ENCODE assay signal across 20 cellular contexts in genomic region chr7:57328963-57329362, GRCh38.
"Had no signal": no experiment of that assay in that cellular context is flagged by ENCODE, and none has a peak within 500 bp of the region (broad histone marks: within the 10 kb centered on the region; RNA-seq: fewer than 3 reads in every experiment).

No MANE protein-coding gene starts in this region.

- H3K27me3 ChIP-seq: SJCRH30 had no signal

- DNase-seq: Kasumi-1, MM.1S, NCI-H1092 treated with DMSO at 0.1 percent for 48 hours, NCI-H1436, NCI-H187, NCI-H2029, NCI-H2081 treated with DMSO at 0.1 percent for 48 hours, NCI-H2171, NCI-H226, NCI-H446, NCI-H510A, NCI-H524 treated with DMSO at 0.1 percent for 48 hours, NCI-H69, NCI-H774, SHP77 treated with DMSO at 0.1 percent for 48 hours, SJCRH30 had no signal

- H3K27ac ChIP-seq: KMS-11, SJCRH30 had no signal

- H3K4me3 ChIP-seq: K562, SJCRH30 had no signal

- H3K36me3 Mint-ChIP-seq: IgD-negative memory B cell had no signal

- H3K27me3 Mint-ChIP-seq: IgD-negative memory B cell had no signal

- H3K4me1 Mint-ChIP-seq: IgD-negative memory B cell had no signal

- H3K9me3 ChIP-seq: SJCRH30 had no signal

- H3K36me3 ChIP-seq: SJCRH30 had no signal

- H3K4me3 Mint-ChIP-seq: IgD-negative memory B cell had no signal

- H3K4me1 ChIP-seq: SJCRH30 had no signal

- ATAC-seq: K562, SK-N-SH treated with all-trans-retinoic acid at 6 μM for 48 hours had no signal
